1 cellular context compared by ENCODE assay signal in the genomic region with DNA sequence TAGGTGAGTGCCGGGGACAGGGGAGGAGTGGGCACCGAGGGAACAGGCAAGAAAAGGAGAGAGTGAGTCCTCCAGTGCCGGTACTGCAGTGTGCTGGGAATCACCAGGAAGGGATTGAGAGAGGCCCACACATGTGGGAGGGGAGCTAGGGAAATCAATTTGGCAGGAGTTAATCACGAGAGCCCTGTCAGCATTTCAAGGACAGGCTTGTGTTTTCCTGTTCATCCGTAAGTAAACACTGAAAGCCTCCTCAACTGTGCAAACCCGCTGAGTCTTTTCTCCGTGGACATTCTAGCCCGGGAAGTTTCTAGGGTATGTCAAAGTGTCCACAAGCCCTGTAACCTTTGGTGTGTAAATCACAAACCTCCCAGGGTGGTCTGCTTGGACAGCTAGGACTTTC.
TF ChIP-seq lines count a peak whose summit lies in the region.

No MANE protein-coding gene starts in this region.

TF ChIP-seq in WTC11, 78 proteins besides CTCF, POLR2A, EP300 and RAD21 (continued from another document):
- TF ChIP-seq, protein P1, sequence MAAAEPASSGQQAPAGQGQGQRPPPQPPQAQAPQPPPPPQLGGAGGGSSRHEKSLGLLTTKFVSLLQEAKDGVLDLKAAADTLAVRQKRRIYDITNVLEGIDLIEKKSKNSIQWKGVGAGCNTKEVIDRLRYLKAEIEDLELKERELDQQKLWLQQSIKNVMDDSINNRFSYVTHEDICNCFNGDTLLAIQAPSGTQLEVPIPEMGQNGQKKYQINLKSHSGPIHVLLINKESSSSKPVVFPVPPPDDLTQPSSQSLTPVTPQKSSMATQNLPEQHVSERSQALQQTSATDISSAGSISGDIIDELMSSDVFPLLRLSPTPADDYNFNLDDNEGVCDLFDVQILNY (CRISPR knock-in tag; IDR thresholded peaks at IDR 0.05) = no peak
- TF ChIP-seq, protein P2, sequence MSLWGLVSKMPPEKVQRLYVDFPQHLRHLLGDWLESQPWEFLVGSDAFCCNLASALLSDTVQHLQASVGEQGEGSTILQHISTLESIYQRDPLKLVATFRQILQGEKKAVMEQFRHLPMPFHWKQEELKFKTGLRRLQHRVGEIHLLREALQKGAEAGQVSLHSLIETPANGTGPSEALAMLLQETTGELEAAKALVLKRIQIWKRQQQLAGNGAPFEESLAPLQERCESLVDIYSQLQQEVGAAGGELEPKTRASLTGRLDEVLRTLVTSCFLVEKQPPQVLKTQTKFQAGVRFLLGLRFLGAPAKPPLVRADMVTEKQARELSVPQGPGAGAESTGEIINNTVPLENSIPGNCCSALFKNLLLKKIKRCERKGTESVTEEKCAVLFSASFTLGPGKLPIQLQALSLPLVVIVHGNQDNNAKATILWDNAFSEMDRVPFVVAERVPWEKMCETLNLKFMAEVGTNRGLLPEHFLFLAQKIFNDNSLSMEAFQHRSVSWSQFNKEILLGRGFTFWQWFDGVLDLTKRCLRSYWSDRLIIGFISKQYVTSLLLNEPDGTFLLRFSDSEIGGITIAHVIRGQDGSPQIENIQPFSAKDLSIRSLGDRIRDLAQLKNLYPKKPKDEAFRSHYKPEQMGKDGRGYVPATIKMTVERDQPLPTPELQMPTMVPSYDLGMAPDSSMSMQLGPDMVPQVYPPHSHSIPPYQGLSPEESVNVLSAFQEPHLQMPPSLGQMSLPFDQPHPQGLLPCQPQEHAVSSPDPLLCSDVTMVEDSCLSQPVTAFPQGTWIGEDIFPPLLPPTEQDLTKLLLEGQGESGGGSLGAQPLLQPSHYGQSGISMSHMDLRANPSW (CRISPR knock-in tag; conservative IDR thresholded peaks at IDR 0.05; ENCODE audit: low read depth) = no peak
- TF ChIP-seq NFATC4 (CRISPR knock-in tag; IDR thresholded peaks at IDR 0.05) (no peak), IRF2 (CRISPR knock-in tag; IDR thresholded peaks at IDR 0.05; ENCODE audit: borderline replicate concordance, low read depth) (no peak)
- TF ChIP-seq, protein P3, sequence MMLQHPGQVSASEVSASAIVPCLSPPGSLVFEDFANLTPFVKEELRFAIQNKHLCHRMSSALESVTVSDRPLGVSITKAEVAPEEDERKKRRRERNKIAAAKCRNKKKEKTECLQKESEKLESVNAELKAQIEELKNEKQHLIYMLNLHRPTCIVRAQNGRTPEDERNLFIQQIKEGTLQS (CRISPR knock-in tag; conservative IDR thresholded peaks at IDR 0.05) = no peak
TF ChIP-seq in WTC11: peak in this region for 0.
